In the genomic region with DNA sequence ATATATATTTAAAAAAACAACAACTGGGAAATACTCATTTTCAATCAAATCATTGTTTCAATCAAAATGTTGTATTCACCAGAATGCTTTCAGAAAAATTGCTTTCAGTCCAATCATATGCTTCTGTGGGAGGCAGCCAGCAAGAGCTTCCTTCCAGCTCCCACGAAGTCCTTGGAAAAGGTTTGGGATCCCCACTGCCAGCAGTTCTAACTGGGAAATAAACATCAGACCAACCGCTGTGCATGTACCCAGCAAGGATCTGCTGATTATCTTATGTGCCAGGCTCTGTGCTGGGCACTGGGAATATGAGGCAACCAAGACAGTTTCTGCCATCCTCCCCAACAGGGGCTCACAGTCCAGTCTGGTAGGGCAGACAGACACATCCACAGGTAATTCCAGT, we compare ENCODE assay signal across 23 cellular contexts.
"Had no signal": no experiment of that assay in that cellular context is flagged by ENCODE, and none has a peak within 500 bp of the region (broad histone marks: within the 10 kb centered on the region; RNA-seq: fewer than 3 reads in every experiment).

No MANE protein-coding gene starts in this region.

- ATAC-seq: activated CD8-positive, alpha-beta T cell treated with anti-CD3 and anti-CD28 coated beads for 36 hours; activated naive CD4-positive, alpha-beta T cell treated with anti-CD3 and anti-CD28 coated beads, Interleukin-2, amount 50 U/mL, for 72 hours; activated T-cell treated with anti-CD3 and anti-CD28 coated beads, Interleukin-2, amount 50 U/mL, for 72 hours; effector memory CD8-positive, alpha-beta T cell; foreskin keratinocyte; stimulated activated memory B cell treated with anti-CD40 and anti-IgM and Interleukin-4, amounts not matched to agents 10 μg/mL and 1 μg/mL and 100 μg/mL, for 72 hours; T-cell had no signal

- DNase-seq: activated B cell treated with CpG ODN at 0.5 μM for 24 hours; activated CD4-positive, alpha-beta T cell treated with anti-CD3 and anti-CD28 coated beads, Interleukin-2, amount 50 U/mL, for 1 hour; activated CD8-positive, alpha-beta T cell treated with anti-CD3 and anti-CD28 coated beads for 36 hours; activated naive CD4-positive, alpha-beta T cell; activated T-cell treated with anti-CD3 and anti-CD28 coated beads, Interleukin-2, amount 50 U/mL, for 72 hours; cerebellar nuclear complex; cortex of kidney; effector memory CD8-positive, alpha-beta T cell; erythroblast; foreskin keratinocyte; islet precursor cell; left ventricle myocardium inferior; ovary; stimulated activated CD4-positive, alpha-beta T cell treated with anti-CD3 and anti-CD28 coated beads, Interleukin-1b, Interleukin-23, amount 100 ng/mL, for 48 hours; stimulated activated CD4-positive, alpha-beta T cell treated with anti-CD3 and anti-CD28 coated beads, Interleukin-4, amount 100 ng/mL, for 4 hours; stimulated activated CD8-positive, alpha-beta memory T cell treated with anti-CD3 and anti-CD28 coated beads, Interleukin-4, amount 100 ng/mL, for 48 hours; stomach; T-cell had no signal

- H3K27ac ChIP-seq: foreskin keratinocyte, left ventricle myocardium inferior, neutrophil, ovary, prostate gland, stomach, suprapubic skin had no signal
